In the genomic region with DNA sequence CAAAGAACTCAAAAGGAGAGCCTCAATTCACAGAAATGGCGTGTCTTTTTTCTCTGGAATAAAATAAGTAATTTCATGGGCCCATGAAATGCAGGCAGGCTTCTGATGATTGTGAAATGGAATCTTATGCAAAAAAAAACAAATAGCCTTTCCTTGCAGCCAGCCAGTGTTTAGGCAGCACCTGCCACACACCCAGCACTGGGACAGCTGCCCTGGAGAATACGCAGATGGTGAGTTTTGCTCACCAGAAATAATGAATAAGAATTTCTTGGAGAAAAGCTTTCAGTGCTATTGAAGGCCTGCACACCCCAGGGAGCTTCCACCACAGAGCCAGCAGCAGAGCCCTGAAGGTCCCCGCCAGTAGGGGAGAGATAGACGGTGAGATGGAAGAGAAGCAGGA, we compare ENCODE assay signal across 20 cellular contexts. TPM values are rescaled to one million over a fixed set of nuclear protein-coding genes. Genes with fewer than 3 reads are reported as not detected.
DNase-seq lines count a peak whose midpoint lies in the region; ATAC-seq and TF ChIP-seq lines count a peak whose summit lies in the region.
"Had no signal": no experiment of that assay in that cellular context is flagged by ENCODE, and none has a peak within 500 bp of the region (broad histone marks: within the 10 kb centered on the region; RNA-seq: fewer than 3 reads in every experiment).

No MANE protein-coding gene starts in this region.

- no peak overlapping the region for H4K91ac ChIP-seq in IMR-90 (ENCODE audit: insufficient read depth, low read depth, low read length)

- TF ChIP-seq CTCF in IMR-90 (conservative IDR thresholded peaks at IDR 0.05; ENCODE audit: low read depth, low read length), result no peak

- no peak overlapping the region for H2BK120ac ChIP-seq in IMR-90 (ENCODE audit: low read depth, low read length)

- dilution Hi-C loops in IMR-90 (cut with HindIII; ENCODE audit: low sequenced_read_pairs, unreplicated experiment), result no loop called here

- 58% methylated on average over 2 of the region's 4 CpGs; no CpG with 5 or more reads in 1 of the 2 experiments for WGBS in IMR-90 (ENCODE audit: extremely low coverage in 2 of 2, insufficient read length in 1 of 2), 2 experiments

- H3K27ac ChIP-seq in IMR-90 (ENCODE audit: insufficient read depth, low read length), result no peak overlapping the region
- H3K27ac ChIP-seq: foreskin keratinocyte, HL-60 had no signal

- H3K9me3 ChIP-seq in IMR-90 (ENCODE audit: control insufficient read depth, insufficient read depth, low read length), result 0 out of 2 replicates have a peak, but pooled peaks cover 2% of the 10 kb centered on the region

- no peak for TF ChIP-seq POLR2A in IMR-90 (IDR thresholded peaks at IDR 0.05; ENCODE audit: low read depth, low read length)

- CTCF ChIA-PET in IMR-90 (lab: Yijun Ruan, JAX), result no interaction called here

- no peaks in the 10 kb centered on the region for H3K79me1 ChIP-seq in IMR-90 (ENCODE audit: low read depth in 1 of 2, low read length in 2 of 2)

- no peak overlapping the region for H2AK5ac ChIP-seq in IMR-90 (ENCODE audit: low read depth, low read length)

- POLR2A ChIA-PET in IMR-90 (lab: Charles Lee; ENCODE audit: unreplicated experiment), result no interaction called here

- no peak overlapping the region for H3K18ac ChIP-seq in IMR-90 (ENCODE audit: low read depth, low read length)

- no peak overlapping the region for H3K4ac ChIP-seq in IMR-90 (ENCODE audit: low read depth, low read length)

- in situ Hi-C loops in IMR-90 (cut with MboI; ENCODE audit: low sequenced_read_pairs) (no loop called here), ACHN (cut with HindIII; ENCODE audit: low pct_ligation_motif_present, low pct_unique_long_range_greater_than_20kb, low sequenced_read_pairs) (no loop called here)

- H2BK20ac ChIP-seq in IMR-90 (ENCODE audit: low read depth, low read length), result no peak overlapping the region

- H3K9ac ChIP-seq in IMR-90 (ENCODE audit: low read depth, low read length), result no peak overlapping the region

- no peak overlapping the region for H2AFZ ChIP-seq in IMR-90 (replicated peaks; ENCODE audit: low read length, poor library complexity)

- no peaks in the 10 kb centered on the region for H3K36me3 ChIP-seq in IMR-90 (ENCODE audit: control insufficient read depth, insufficient read depth, low read length)

- H3K4me3 ChIP-seq in IMR-90 (ENCODE audit: insufficient read depth, low read depth, low read length), result no peak overlapping the region

- H2BK15ac ChIP-seq in IMR-90 (ENCODE audit: low read depth, low read length), result no peak overlapping the region

- no peak overlapping the region for H2BK5ac ChIP-seq in IMR-90 (ENCODE audit: low read depth, low read length, poor library complexity, severe bottlenecking)

- peak; percentile 13 for DNase-seq in AG08395 (ENCODE audit: low spot score)
- DNase-seq in IMR-90, result peak; percentile 57
- peak; percentile 48 for DNase-seq in cerebellar cortex (ENCODE audit: low spot score)
- DNase-seq in left lobe of liver (ENCODE audit: low spot score), result no peak
- no peak for DNase-seq in SIG-M5 (lab: John Stamatoyannopoulos, UW)
- DNase-seq in NCI-H2196 treated with DMSO at 0.1 percent for 48 hours (lab: John Stamatoyannopoulos, UW; ENCODE audit: unreplicated experiment), result no peak
- DNase-seq in ACHN, result no peak
- DNase-seq: activated naive CD8-positive, alpha-beta T cell treated with anti-CD3 and anti-CD28 coated beads for 36 hours; central memory CD4-positive, alpha-beta T cell; effector memory CD4-positive, alpha-beta T cell; foreskin keratinocyte; midbrain; NCI-H2029; NCI-H82; T-helper 9 cell; trophoblast cell had no signal

- H3K14ac ChIP-seq in IMR-90 (replicated peaks; ENCODE audit: low read depth, low read length), result no peak overlapping the region

- no TSS peak for BruUV-seq in IMR-90 (replicated peaks; lab: Mats Ljungman, UMichigan)

- H3K23ac ChIP-seq in IMR-90 (ENCODE audit: low read depth, low read length), result no peak overlapping the region

- H3K56ac ChIP-seq in IMR-90 (ENCODE audit: extremely low read depth, insufficient read depth, low read length), result no peak overlapping the region

- no peak overlapping the region for H4K5ac ChIP-seq in IMR-90 (ENCODE audit: low read depth, low read length)

- H3K27me3 ChIP-seq in IMR-90 (ENCODE audit: control insufficient read depth, insufficient read depth, low read length), result peaks cover 2% of the 10 kb centered on the region
- H3K27me3 ChIP-seq: foreskin keratinocyte had no signal

- H3K4me1 ChIP-seq in IMR-90 (ENCODE audit: control insufficient read depth, insufficient read depth, low read length), result peaks cover 10% of the 10 kb centered on the region
- H3K4me1 ChIP-seq: foreskin keratinocyte had no signal

- TF ChIP-seq RAD21 in IMR-90 (IDR thresholded peaks at IDR 0.05; ENCODE audit: low read length), result no peak

- no peak overlapping the region for H3K4me2 ChIP-seq in IMR-90 (ENCODE audit: low read depth, low read length)

- no peak overlapping the region for H4K8ac ChIP-seq in IMR-90 (ENCODE audit: low read depth in 2 of 2, low read length in 2 of 2)

- H4K20me1 ChIP-seq in IMR-90 (ENCODE audit: insufficient read depth, low read length), result peaks cover 8% of the 10 kb centered on the region; the same call in 1 of the 2 replicates

- ATAC-seq in IMR-90 (ENCODE audit: low read depth) (no peak; the same call in 1 of the 2 replicates), left lobe of liver (peak; percentile 74), GM18867 (IDR thresholded peaks at IDR 0.05; ENCODE audit: unreplicated experiment) (no peak)
- ATAC-seq: foreskin keratinocyte; SK-N-SH treated with all-trans-retinoic acid at 6 μM for 48 hours; stimulated activated memory B cell treated with anti-CD40 and anti-IgM and Interleukin-4, amounts not matched to agents 10 μg/mL and 1 μg/mL and 100 μg/mL, for 72 hours had no signal

- intact Hi-C loops in IMR-90 (cut with micrococcal nuclease), result no loop called here

- 0 out of 2 replicates have a peak, but pooled peaks cover 3% of the 10 kb centered on the region for H3K9me1 ChIP-seq in IMR-90 (ENCODE audit: insufficient read depth, low read length)

- no peak overlapping the region for H2AK9ac ChIP-seq in IMR-90 (replicated peaks; ENCODE audit: low read depth, low read length, poor library complexity)

TF ChIP-seq in IMR-90, 13 proteins besides CTCF, POLR2A, EP300 and RAD21:
- no peak for TF ChIP-seq USF2 (IDR thresholded peaks at IDR 0.05; ENCODE audit: low read depth, low read length)
- TF ChIP-seq BHLHE40 (IDR thresholded peaks at IDR 0.05; ENCODE audit: low read depth, low read length), result peak; percentile 42; the same call in 1 of the 2 replicates
- peak; percentile 59 for TF ChIP-seq CEBPB (IDR thresholded peaks at IDR 0.05; ENCODE audit: low read depth, low read length)

RNA-seq across cellular contexts. Expression of gene PXDC1, which starts 55.0 kb away (rescaled TPM):
- 66.4 and 72.2 TPM in 2 replicates for total RNA-seq in IMR-90 (2012; rRNA removed)
- 56.7 and 63.3 TPM in 2 replicates for polyA plus RNA-seq in IMR-90 (2012; rRNA removed)
- polyA plus RNA-seq in IMR-90 (2012; cell fraction: cytosol; rRNA removed), result 42.0 and 49.1 TPM in 2 replicates
- polyA plus RNA-seq in IMR-90 (2012; cell fraction: nucleus; rRNA removed; ENCODE audit: low replicate concordance), result 40.5 and 49.4 TPM in 2 replicates
- total RNA-seq in left lobe of liver, result 55.8 TPM

Comparison
In these comparisons a context has a peak if more than half of its experiments do, and no peak if none do; other contexts are left out.
1. DNase-seq: peak in AG08395 (single experiment), IMR-90 (single experiment) and cerebellar cortex (single experiment); none in left lobe of liver (single experiment), SIG-M5 (single experiment), NCI-H2196 treated with DMSO at 0.1 percent for 48 hours (single experiment) and ACHN (single experiment).